ENCODE assay signal across 27 cellular contexts in the genomic region with DNA sequence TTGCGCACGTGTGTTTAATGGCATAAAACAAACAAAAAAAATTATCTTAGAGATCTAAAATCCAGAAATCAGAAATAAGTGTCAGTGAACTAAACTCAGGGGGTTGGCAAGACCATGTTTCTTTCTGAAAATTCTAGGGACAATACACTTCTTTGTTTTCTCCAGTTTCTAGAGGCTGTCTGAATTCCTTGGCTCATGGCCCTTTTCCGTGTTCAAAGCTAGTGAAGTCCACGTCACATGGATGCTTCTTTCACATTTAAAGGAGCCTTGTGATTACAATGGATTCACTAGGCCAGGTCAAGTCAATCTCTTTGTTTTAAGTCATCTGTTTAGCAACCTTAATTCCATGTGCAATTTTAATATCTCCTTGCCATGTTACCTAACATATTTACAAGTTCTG. TPM values are rescaled to one million over a fixed set of nuclear protein-coding genes. Genes with fewer than 3 reads are reported as not detected.
"Had no signal": no experiment of that assay in that cellular context is flagged by ENCODE, and none has a peak within 500 bp of the region (broad histone marks: within the 10 kb centered on the region; RNA-seq: fewer than 3 reads in every experiment).

No MANE protein-coding gene starts in this region.

- H3K36me3 ChIP-seq: heart right ventricle, lower lobe of right lung, transverse colon had no signal

- H3K9me3 ChIP-seq: lower lobe of right lung, transverse colon had no signal

- H3K4me3 ChIP-seq: heart right ventricle, lower lobe of right lung, psoas muscle, smooth muscle cell, transverse colon had no signal

- ATAC-seq: esophagus mucosa; heart right ventricle; left lobe of liver; lower lobe of right lung; psoas muscle; stimulated activated naive B cell treated with anti-CD40 and anti-IgM and Interleukin-4, amounts not matched to agents 10 μg/mL and 1 μg/mL and 100 μg/mL, for 72 hours had no signal

- H3K4me1 ChIP-seq: heart right ventricle, lower lobe of right lung, psoas muscle, transverse colon had no signal

- H3K27ac ChIP-seq: heart right ventricle, lower lobe of right lung, psoas muscle, transverse colon had no signal

- H3K27me3 ChIP-seq: heart right ventricle, transverse colon had no signal

- DNase-seq: activated CD4-positive, alpha-beta memory T cell treated with anti-CD3 and anti-CD28 coated beads, Interleukin-2, amount 10 ng/mL, durations not matched to agents 7 days and 5 days; activated CD4-positive, alpha-beta T cell treated with anti-CD3 and anti-CD28 coated beads, Interleukin-2, amount 10 ng/mL, durations not matched to agents 7 days and 5 days; activated CD4-positive, CD25-positive, alpha-beta regulatory T cell treated with anti-CD3 and anti-CD28 coated beads, Interleukin-2, amount 50 U/mL, for 72 hours; activated CD8-positive, alpha-beta memory T cell treated with anti-CD3 and anti-CD28 coated beads, Interleukin-2, amount 50 U/mL, for 48 hours; activated gamma-delta T cell; activated naive CD4-positive, alpha-beta T cell treated with anti-CD3 and anti-CD28 coated beads, Interleukin-2, amount 10 ng/mL, durations not matched to agents 7 days and 5 days; activated naive CD8-positive, alpha-beta T cell treated with anti-CD3 and anti-CD28 coated beads, Interleukin-2, amount 10 ng/mL, durations not matched to agents 7 days and 5 days; activated T-cell treated with anti-CD3 and anti-CD28 coated beads, Interleukin-2, amount 50 U/mL, for 24 hours; endodermal cell; foreskin fibroblast; heart right ventricle; lower lobe of right lung; psoas muscle; stimulated activated CD4-positive, alpha-beta T cell treated with anti-CD3 and anti-CD28 coated beads, Interleukin-1b, Interleukin-23, amount 100 ng/mL, for 48 hours; stimulated activated naive B cell treated with anti-CD40 and anti-IgM and Interleukin-4, amounts not matched to agents 10 μg/mL and 1 μg/mL and 100 μg/mL, for 72 hours; T-helper 2 cell; transverse colon had no signal

RNA-seq across cellular contexts. Expression of a gene that starts 22.4 kb away (rescaled TPM):
- total RNA-seq: activated CD4-positive, alpha-beta memory T cell treated with anti-CD3 and anti-CD28 coated beads, Interleukin-2, amount 10 ng/mL, durations not matched to agents 7 days and 5 days; activated CD4-positive, alpha-beta T cell treated with anti-CD3 and anti-CD28 coated beads, Interleukin-2, amount 10 ng/mL, durations not matched to agents 7 days and 5 days; activated naive CD8-positive, alpha-beta T cell treated with anti-CD3 and anti-CD28 coated beads, Interleukin-2, amount 10 ng/mL, durations not matched to agents 7 days and 5 days; astrocyte; endodermal cell; glomerular endothelial cell; kidney epithelial cell; lower lobe of right lung; mesenteric fat pad; osteocyte; psoas muscle; smooth muscle cell; temporal lobe; urinary bladder had no signal
- polyA plus RNA-seq: heart right ventricle, smooth muscle cell, urinary bladder had no signal
